Comparison of ENCODE assay signal across 21 cellular contexts in genomic region chr3:39965461-39965860, GRCh38.
"Had no signal": no experiment of that assay in that cellular context is flagged by ENCODE, and none has a peak within 500 bp of the region (broad histone marks: within the 10 kb centered on the region; RNA-seq: fewer than 3 reads in every experiment).

No MANE protein-coding gene starts in this region.

- H3K27me3 Mint-ChIP-seq: effector memory CD8-positive, alpha-beta T cell had no signal

- H3K36me3 ChIP-seq: colonic mucosa, esophagus squamous epithelium, gastroesophageal sphincter, heart left ventricle, left lung, lower lobe of right lung had no signal

- H3K9me3 Mint-ChIP-seq: dendritic cell treated with granulocyte-macrophage colony-stimulating factor and Interleukin-4, amounts not matched to agents 40 ng/mL and 50 ng/mL, for 4 days had no signal

- H3K4me1 ChIP-seq: colonic mucosa, foreskin keratinocyte, left lung had no signal

- H3K4me3 ChIP-seq: colonic mucosa, esophagus squamous epithelium, gastroesophageal sphincter, heart left ventricle, left lung, lower lobe of right lung had no signal

- H3K27ac Mint-ChIP-seq: dendritic cell treated with granulocyte-macrophage colony-stimulating factor and Interleukin-4, amounts not matched to agents 40 ng/mL and 50 ng/mL, for 4 days; effector memory CD8-positive, alpha-beta T cell; endodermal cell; naive thymus-derived CD4-positive, alpha-beta T cell had no signal

- H3K9me3 ChIP-seq: colonic mucosa, esophagus squamous epithelium, gastroesophageal sphincter, left lung, lower lobe of right lung had no signal

- H3K4me1 Mint-ChIP-seq: naive thymus-derived CD4-positive, alpha-beta T cell had no signal

- DNase-seq: colonic mucosa; cortex of kidney; effector CD8-positive, alpha-beta T cell; effector memory CD8-positive, alpha-beta T cell; endodermal cell; erythroblast; esophagus squamous epithelium; foreskin keratinocyte; heart left ventricle; hippocampal formation; left cardiac atrium; left lung; left ventricle myocardium superior; lower lobe of right lung; mesenchymal stem cell; midbrain; naive thymus-derived CD4-positive, alpha-beta T cell had no signal

- H3K27me3 ChIP-seq: colonic mucosa, esophagus squamous epithelium, foreskin keratinocyte, gastroesophageal sphincter, heart left ventricle, left lung had no signal

- ATAC-seq: effector memory CD8-positive, alpha-beta T cell; esophagus mucosa; foreskin keratinocyte; gastroesophageal sphincter; heart left ventricle; left lung; lower lobe of right lung; naive thymus-derived CD4-positive, alpha-beta T cell had no signal

- H3K4me3 Mint-ChIP-seq: dendritic cell treated with granulocyte-macrophage colony-stimulating factor and Interleukin-4, amounts not matched to agents 40 ng/mL and 50 ng/mL, for 4 days; effector memory CD8-positive, alpha-beta T cell; endodermal cell; naive thymus-derived CD4-positive, alpha-beta T cell had no signal

- H3K27ac ChIP-seq: colonic mucosa, epithelial cell of prostate, esophagus squamous epithelium, foreskin keratinocyte, gastroesophageal sphincter, heart left ventricle, left lung, lower lobe of right lung had no signal
